13 cellular contexts compared by ENCODE assay signal in the genomic region with DNA sequence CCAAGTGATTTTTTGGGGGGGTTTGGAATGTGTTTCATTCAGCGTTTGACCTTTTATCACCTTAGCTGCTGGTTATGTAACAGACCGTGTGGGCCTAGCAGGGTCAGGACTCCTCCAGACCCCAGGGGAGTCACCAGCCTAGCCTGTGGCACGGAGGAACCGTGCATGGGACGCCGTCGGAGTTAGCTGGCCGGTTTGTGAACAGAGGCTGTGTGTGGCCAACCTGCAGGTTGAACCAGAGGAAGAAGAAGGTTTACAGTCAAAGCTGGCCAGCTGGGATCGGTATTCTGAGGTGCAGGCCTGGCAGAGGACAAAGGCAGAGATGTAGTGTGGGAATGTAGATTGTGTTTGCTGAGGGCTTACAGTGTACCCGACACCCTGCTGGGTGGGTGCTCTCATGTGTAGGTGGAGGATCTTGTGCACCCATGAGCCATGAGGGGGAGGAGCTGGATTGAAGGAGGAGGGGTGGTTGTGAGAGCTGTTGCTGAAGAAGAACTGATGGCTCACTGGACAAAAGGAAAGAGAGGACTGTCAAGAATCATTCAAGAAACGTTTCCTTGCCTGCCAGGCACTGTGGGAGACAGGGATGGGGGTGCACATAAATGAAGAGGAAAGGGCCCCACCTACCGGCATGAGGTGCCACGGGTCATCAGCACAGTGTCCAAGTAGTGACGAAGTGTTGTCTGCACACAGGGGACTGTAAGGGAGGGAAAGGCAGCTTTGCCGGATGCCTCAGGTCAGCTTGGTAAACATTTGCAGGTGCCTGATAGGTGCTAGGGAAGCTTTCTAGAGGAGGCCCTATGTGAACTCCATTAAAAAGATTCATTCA. TPM values are rescaled to one million over a fixed set of nuclear protein-coding genes. Genes with fewer than 3 reads are reported as not detected.
A peak's percentile ranks its signal among the peaks of the same experiment; 100 is the strongest.
DNase-seq lines count a peak whose midpoint lies in the region; ATAC-seq and TF ChIP-seq lines count a peak whose summit lies in the region.
"Had no signal": no experiment of that assay in that cellular context is flagged by ENCODE, and none has a peak within 500 bp of the region (broad histone marks: within the 10 kb centered on the region; RNA-seq: fewer than 3 reads in every experiment).

No MANE protein-coding gene starts in this region.

- H3K4me3 Mint-ChIP-seq in effector memory CD8-positive, alpha-beta T cell = peak overlapping the region in 1 of 2 donors; percentile 13
- H3K4me3 Mint-ChIP-seq in natural killer cell = peak overlapping the region; percentile 18

- intact Hi-C loops in OCI-LY7 (cut with micrococcal nuclease; ENCODE audit: unreplicated experiment) = no loop called here
- intact Hi-C loops in natural killer cell (cut with micrococcal nuclease) = loop anchor here (5.0 kb wide), 1 partner anchor 55 kb away; the partner anchor contains the start of gene TRAPPC10

- POLR2A ChIA-PET in OCI-LY7 (lab: Charles Lee) = no interaction called here

- ATAC-seq in effector memory CD8-positive, alpha-beta T cell (replicated peaks) = no peak
- ATAC-seq in natural killer cell (no peak), HG03196 (IDR thresholded peaks at IDR 0.05; ENCODE audit: unreplicated experiment) (no peak), GM19463 (IDR thresholded peaks at IDR 0.05; ENCODE audit: unreplicated experiment) (no peak)
- ATAC-seq: HCT116 had no signal

- peaks cover 73% of the 10 kb centered on the region for H3K36me3 ChIP-seq in OCI-LY7 (ENCODE audit: insufficient read depth, low read length)

- H4K20me1 ChIP-seq in OCI-LY7 (ENCODE audit: insufficient read depth, low read length) = no peaks in the 10 kb centered on the region

- no peaks in the 10 kb centered on the region for H3K9me3 ChIP-seq in OCI-LY7 (ENCODE audit: low read length)
- H3K9me3 ChIP-seq: MG63 had no signal

- no peak overlapping the region for H3K4me3 ChIP-seq in OCI-LY7 (ENCODE audit: low read depth, low read length, poor library complexity, severe bottlenecking)
- H3K4me3 ChIP-seq: MG63, skin epidermis had no signal

- H3K79me2 ChIP-seq in OCI-LY7 (ENCODE audit: insufficient read depth, low read depth, low read length) = no peaks in the 10 kb centered on the region

- DNase-seq in OCI-LY7 (ENCODE audit: low spot score) (no peak), natural killer cell (no peak), NCI-H2107 (lab: John Stamatoyannopoulos, UW) (no peak)
- DNase-seq in effector memory CD8-positive, alpha-beta T cell = no peak
- DNase-seq: anterior cingulate cortex, MG63, NCI-H345, SHP77 had no signal

- H2AFZ ChIP-seq in OCI-LY7 (ENCODE audit: low read length) = no peak overlapping the region

- H3K9me2 ChIP-seq in OCI-LY7 (ENCODE audit: insufficient read depth, low read length) = no peaks in the 10 kb centered on the region

- peaks cover 67% of the 10 kb centered on the region for H3K36me3 Mint-ChIP-seq in effector memory CD8-positive, alpha-beta T cell (ENCODE audit: insufficient read depth)
- peaks cover 8% of the 10 kb centered on the region for H3K36me3 Mint-ChIP-seq in natural killer cell

- H3K27ac ChIP-seq in OCI-LY7 (ENCODE audit: low read depth, low read length, poor library complexity, severe bottlenecking) = no peak overlapping the region
- H3K27ac ChIP-seq: skin epidermis had no signal

- TF ChIP-seq CTCF in GM12872 (IDR thresholded peaks at IDR 0.05; ENCODE audit: insufficient read depth, low read depth, low read length) (peak; percentile 20; the same call in 1 of the 3 replicates), OCI-LY7 (conservative IDR thresholded peaks at IDR 0.05; ENCODE audit: low read length) (0 out of 2 replicates have a peak, but pooled peaks have one; percentile 31), natural killer cell (IDR thresholded peaks at IDR 0.05) (no peak)

- H3K27me3 Mint-ChIP-seq in effector memory CD8-positive, alpha-beta T cell = no peaks in the 10 kb centered on the region
- no peaks in the 10 kb centered on the region for H3K27me3 Mint-ChIP-seq in natural killer cell (ENCODE audit: low read depth in 2 of 2)

- H3K4me1 Mint-ChIP-seq in effector memory CD8-positive, alpha-beta T cell (ENCODE audit: low read depth in 2 of 2) = peaks cover 36 to 60% of the 10 kb centered on the region in 2 donors
- peaks cover 68 to 73% of the 10 kb centered on the region in 2 donors for H3K4me1 Mint-ChIP-seq in natural killer cell

- H3K4me1 ChIP-seq in OCI-LY7 (ENCODE audit: insufficient read depth, low read length, poor library complexity, severe bottlenecking) = no peaks in the 10 kb centered on the region

- no peaks in the 10 kb centered on the region for H3K9me3 Mint-ChIP-seq in effector memory CD8-positive, alpha-beta T cell
- no peaks in the 10 kb centered on the region for H3K9me3 Mint-ChIP-seq in natural killer cell

- no TSS peak for BruUV-seq in OCI-LY7 (replicated peaks; lab: Mats Ljungman, UMichigan)

- H3K27ac Mint-ChIP-seq in effector memory CD8-positive, alpha-beta T cell = peak overlapping the region; percentile 75 to 99
- H3K27ac Mint-ChIP-seq in natural killer cell = peak overlapping the region; percentile 94 to 100

- no peak overlapping the region for H3K4me2 ChIP-seq in OCI-LY7 (ENCODE audit: low read length)

- CTCF ChIA-PET in OCI-LY7 (lab: Charles Lee; ENCODE audit: unreplicated experiment) = no interaction called here

RNA-seq across cellular contexts. Expression of gene PWP2, which starts 40.0 kb away (rescaled TPM):
- total RNA-seq in OCI-LY7 (2014; rRNA removed; shearing (Covaris generic)) = 2.5 and 8.2 TPM in 2 replicates
- total RNA-seq in OCI-LY7 (2022) = 8.4 and 11.5 TPM in 2 replicates
- 10 to 100 TPM; 28.5 to 32.7 (median 32.7) TPM for total RNA-seq in natural killer cell

RNA-seq across cellular contexts. Expression of gene TRAPPC10, which starts 55.1 kb away (rescaled TPM):
- total RNA-seq in OCI-LY7 (2014; rRNA removed; shearing (Covaris generic)) = 29.9 and 37.4 TPM in 2 replicates
- total RNA-seq in OCI-LY7 (2022) (54.7 and 62.5 TPM in 2 replicates), natural killer cell (100 to 1,000 TPM; 187 to 232 (median 213) TPM)
